ENCODE assay signal across 8 cellular contexts in the genomic region with DNA sequence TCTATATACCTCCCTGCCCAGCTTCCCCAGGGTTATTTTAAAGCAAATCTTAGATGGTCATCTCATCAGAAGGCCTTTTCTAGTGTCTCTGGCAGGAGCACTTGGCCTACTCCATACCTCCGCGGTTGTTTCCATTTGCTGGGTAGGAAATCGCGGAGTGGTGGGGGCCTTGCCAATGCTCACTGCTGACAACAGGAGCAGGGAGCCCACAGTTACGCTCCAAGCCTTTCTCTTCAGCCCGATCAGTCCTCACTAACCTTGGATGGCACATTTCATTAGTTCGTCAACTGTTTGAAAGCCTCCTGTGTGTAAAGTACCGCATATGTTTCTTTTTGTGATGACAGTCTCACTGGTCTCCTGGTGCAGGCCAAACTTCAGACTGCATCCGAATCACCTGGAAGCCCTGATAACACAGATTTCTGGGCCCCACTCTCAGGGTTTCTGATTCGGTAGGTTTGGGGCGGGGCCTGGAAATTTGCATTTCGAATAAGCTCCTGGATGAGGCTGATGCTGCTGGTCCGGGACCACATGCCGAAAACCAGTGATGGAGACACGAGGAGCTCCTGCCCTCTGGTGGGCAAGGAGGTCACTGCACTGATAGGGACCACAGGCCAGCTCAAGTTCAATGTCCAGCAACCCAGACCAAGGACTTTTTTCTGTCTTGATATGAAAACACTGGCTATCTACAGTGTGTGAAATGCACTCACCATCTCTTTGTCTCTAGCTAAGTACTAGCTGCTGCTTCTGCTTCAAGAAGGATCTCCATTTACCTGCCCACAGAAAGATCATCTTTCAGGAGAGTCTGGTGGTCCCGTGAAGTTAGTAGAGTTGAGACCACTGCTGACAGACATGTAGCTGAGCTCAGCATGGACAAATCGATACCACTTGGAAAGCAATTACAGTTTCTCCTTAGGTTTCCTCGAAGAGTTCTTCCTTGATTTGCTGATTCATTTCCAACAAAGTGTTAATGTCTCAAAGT. TPM values are rescaled to one million over a fixed set of nuclear protein-coding genes. Genes with fewer than 3 reads are reported as not detected.
A peak's percentile ranks its signal among the peaks of the same experiment; 100 is the strongest.
DNase-seq lines count a peak whose midpoint lies in the region; ATAC-seq and TF ChIP-seq lines count a peak whose summit lies in the region.

No MANE protein-coding gene starts in this region.

- DNase-seq in SIG-M5 treated with dmso at 0.1 percent for 504 hours (lab: John Stamatoyannopoulos, UW; ENCODE audit: unreplicated experiment) (peak; percentile 28), SIG-M5 (lab: John Stamatoyannopoulos, UW) (no peak), NCI-H226 (peak; percentile 22), epithelial cell of proximal tubule (ENCODE audit: low read depth) (no peak), myocyte (ENCODE audit: low read depth) (peak; percentile 83)
- DNase-seq in activated CD8-positive, alpha-beta memory T cell treated with anti-CD3 and anti-CD28 coated beads, Interleukin-2, amount 50 U/mL, for 48 hours, result peak; percentile 78
- peak; percentile 68 for DNase-seq in stimulated activated naive CD8-positive, alpha-beta T cell treated with anti-CD3 and anti-CD28 coated beads, Interleukin-15, Interleukin-2, amounts not matched to agents 100 U/mL and 50 U/mL, for 24 hours

- ATAC-seq in HG02610 (IDR thresholded peaks at IDR 0.05; ENCODE audit: unreplicated experiment), result peak; percentile 87
- peak; percentile 73 for ATAC-seq in stimulated activated naive CD8-positive, alpha-beta T cell treated with anti-CD3 and anti-CD28 coated beads, Interleukin-15, Interleukin-2, amounts not matched to agents 100 U/mL and 50 U/mL, for 24 hours

- peak; percentile 94 for TF ChIP-seq CTCF in epithelial cell of proximal tubule (conservative IDR thresholded peaks at IDR 0.05; ENCODE audit: low read depth, low read length)

- no peak overlapping the region for H3K4me3 ChIP-seq in epithelial cell of proximal tubule (ENCODE audit: low read depth, low read length)

RNA-seq across cellular contexts. Expression of gene LRGUK, which starts 14.0 kb away (rescaled TPM):
- total RNA-seq in epithelial cell of proximal tubule (0.06 and 0.07 TPM in 2 replicates), myocyte (0.21 and 0.24 TPM in 2 replicates)
- polyA plus RNA-seq in myocyte (2012), result 0.23 TPM

Comparison
In these comparisons a context has a peak if more than half of its experiments do, and no peak if none do; other contexts are left out.
1. DNase-seq: peak in SIG-M5 treated with dmso at 0.1 percent for 504 hours (single experiment), NCI-H226 (single experiment), activated CD8-positive, alpha-beta memory T cell treated with anti-CD3 and anti-CD28 coated beads, Interleukin-2, amount 50 U/mL, for 48 hours (single experiment), myocyte (single experiment) and stimulated activated naive CD8-positive, alpha-beta T cell treated with anti-CD3 and anti-CD28 coated beads, Interleukin-15, Interleukin-2, amounts not matched to agents 100 U/mL and 50 U/mL, for 24 hours (single experiment); none in SIG-M5 (single experiment) and epithelial cell of proximal tubule (single experiment).